In genomic region chr12:107092669-107093546, GRCh38 we compare ENCODE assay signal across 1 cellular context.
TF ChIP-seq lines count a peak whose summit lies in the region.

No MANE protein-coding gene starts in this region.

TF ChIP-seq in HEK293, 187 proteins besides CTCF, POLR2A, EP300 and RAD21 (continued from another document and continues in another):
- TF ChIP-seq, protein P1, sequence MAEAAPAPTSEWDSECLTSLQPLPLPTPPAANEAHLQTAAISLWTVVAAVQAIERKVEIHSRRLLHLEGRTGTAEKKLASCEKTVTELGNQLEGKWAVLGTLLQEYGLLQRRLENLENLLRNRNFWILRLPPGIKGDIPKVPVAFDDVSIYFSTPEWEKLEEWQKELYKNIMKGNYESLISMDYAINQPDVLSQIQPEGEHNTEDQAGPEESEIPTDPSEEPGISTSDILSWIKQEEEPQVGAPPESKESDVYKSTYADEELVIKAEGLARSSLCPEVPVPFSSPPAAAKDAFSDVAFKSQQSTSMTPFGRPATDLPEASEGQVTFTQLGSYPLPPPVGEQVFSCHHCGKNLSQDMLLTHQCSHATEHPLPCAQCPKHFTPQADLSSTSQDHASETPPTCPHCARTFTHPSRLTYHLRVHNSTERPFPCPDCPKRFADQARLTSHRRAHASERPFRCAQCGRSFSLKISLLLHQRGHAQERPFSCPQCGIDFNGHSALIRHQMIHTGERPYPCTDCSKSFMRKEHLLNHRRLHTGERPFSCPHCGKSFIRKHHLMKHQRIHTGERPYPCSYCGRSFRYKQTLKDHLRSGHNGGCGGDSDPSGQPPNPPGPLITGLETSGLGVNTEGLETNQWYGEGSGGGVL (tag by site-specific recombination; IDR thresholded peaks at IDR 0.05): peak; percentile 62
- TF ChIP-seq ZNF530 (tag by site-specific recombination; IDR thresholded peaks at IDR 0.05; ENCODE audit: low read depth) (no peak), ZNF777 (tag by site-specific recombination; IDR thresholded peaks at IDR 0.05; ENCODE audit: borderline replicate concordance) (peak; percentile 86; the same call in 1 of the 2 replicates), ZNF416 (tag by site-specific recombination; IDR thresholded peaks at IDR 0.05) (no peak), ZBTB11 (tag by site-specific recombination; conservative IDR thresholded peaks at IDR 0.05; ENCODE audit: low read depth) (peak; percentile 91), ZNF707 (tag by site-specific recombination; IDR thresholded peaks at IDR 0.05) (no peak), ZNF280D (tag by site-specific recombination; IDR thresholded peaks at IDR 0.05) (no peak), WT1 (tag by site-specific recombination; IDR thresholded peaks at IDR 0.05) (no peak), ZNF600 (tag by site-specific recombination; IDR thresholded peaks at IDR 0.05) (no peak), ZNF248 (tag by site-specific recombination; IDR thresholded peaks at IDR 0.05) (no peak), ZNF555 (tag by site-specific recombination; conservative IDR thresholded peaks at IDR 0.05) (no peak), ZNF335 (tag by site-specific recombination; conservative IDR thresholded peaks at IDR 0.05) (peak; percentile 86), ZFHX2 (tag by site-specific recombination; conservative IDR thresholded peaks at IDR 0.05) (peak; percentile 28; the same call in 1 of the 2 replicates), ZNF140 (tag by site-specific recombination; IDR thresholded peaks at IDR 0.05) (no peak), KLF10 (tag by site-specific recombination; IDR thresholded peaks at IDR 0.05) (peak; percentile 56), ZNF624 (tag by site-specific recombination; IDR thresholded peaks at IDR 0.05) (no peak), BCL6B (tag by site-specific recombination; IDR thresholded peaks at IDR 0.05) (no peak), ZNF704 (tag by site-specific recombination; IDR thresholded peaks at IDR 0.05) (peak; percentile 98), KLF16 (tag by site-specific recombination; IDR thresholded peaks at IDR 0.05) (peak; percentile 40; the same call in 1 of the 2 replicates), TRIM28 (IDR thresholded peaks at IDR 0.05; ENCODE audit: borderline replicate concordance, low read length) (no peak), ZSCAN16 (tag by site-specific recombination; IDR thresholded peaks at IDR 0.05) (peak; percentile 14; the same call in 1 of the 2 replicates), SCRT1 (tag by site-specific recombination; IDR thresholded peaks at IDR 0.05; ENCODE audit: borderline replicate concordance) (peak; percentile 97), ZBTB6 (tag by site-specific recombination; IDR thresholded peaks at IDR 0.05) (peak; percentile 43; the same call in 1 of the 2 replicates), ZEB2 (tag by site-specific recombination; IDR thresholded peaks at IDR 0.05) (peak; percentile 81), REPIN1 (tag by site-specific recombination; IDR thresholded peaks at IDR 0.05; ENCODE audit: low read depth) (peak; percentile 44; the same call in 1 of the 2 replicates), SP7 (tag by site-specific recombination; IDR thresholded peaks at IDR 0.05) (no peak), ZNF544 (tag by site-specific recombination; IDR thresholded peaks at IDR 0.05) (no peak), ELK4 (IDR thresholded peaks at IDR 0.05; ENCODE audit: borderline replicate concordance, low read depth, low read length) (no peak), ZBTB48 (tag by site-specific recombination; IDR thresholded peaks at IDR 0.05) (0 out of 2 replicates have a peak, but pooled peaks have one; percentile 47), KLF17 (tag by site-specific recombination; IDR thresholded peaks at IDR 0.05) (no peak), ZNF626 (tag by site-specific recombination; IDR thresholded peaks at IDR 0.05) (no peak), KLF1 (tag by site-specific recombination; IDR thresholded peaks at IDR 0.05) (peak; percentile 48; the same call in 1 of the 2 replicates), ZNF521 (tag by site-specific recombination; IDR thresholded peaks at IDR 0.05) (no peak), ZBTB49 (tag by site-specific recombination; IDR thresholded peaks at IDR 0.05; ENCODE audit: low read depth) (no peak), SCRT2 (tag by site-specific recombination; IDR thresholded peaks at IDR 0.05) (peak; percentile 99)
- TF ChIP-seq, protein P2, sequence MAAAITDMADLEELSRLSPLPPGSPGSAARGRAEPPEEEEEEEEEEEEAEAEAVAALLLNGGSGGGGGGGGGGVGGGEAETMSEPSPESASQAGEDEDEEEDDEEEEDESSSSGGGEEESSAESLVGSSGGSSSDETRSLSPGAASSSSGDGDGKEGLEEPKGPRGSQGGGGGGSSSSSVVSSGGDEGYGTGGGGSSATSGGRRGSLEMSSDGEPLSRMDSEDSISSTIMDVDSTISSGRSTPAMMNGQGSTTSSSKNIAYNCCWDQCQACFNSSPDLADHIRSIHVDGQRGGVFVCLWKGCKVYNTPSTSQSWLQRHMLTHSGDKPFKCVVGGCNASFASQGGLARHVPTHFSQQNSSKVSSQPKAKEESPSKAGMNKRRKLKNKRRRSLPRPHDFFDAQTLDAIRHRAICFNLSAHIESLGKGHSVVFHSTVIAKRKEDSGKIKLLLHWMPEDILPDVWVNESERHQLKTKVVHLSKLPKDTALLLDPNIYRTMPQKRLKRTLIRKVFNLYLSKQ (tag by site-specific recombination; IDR thresholded peaks at IDR 0.05; ENCODE audit: borderline replicate concordance): no peak
- TF ChIP-seq, protein P3, sequence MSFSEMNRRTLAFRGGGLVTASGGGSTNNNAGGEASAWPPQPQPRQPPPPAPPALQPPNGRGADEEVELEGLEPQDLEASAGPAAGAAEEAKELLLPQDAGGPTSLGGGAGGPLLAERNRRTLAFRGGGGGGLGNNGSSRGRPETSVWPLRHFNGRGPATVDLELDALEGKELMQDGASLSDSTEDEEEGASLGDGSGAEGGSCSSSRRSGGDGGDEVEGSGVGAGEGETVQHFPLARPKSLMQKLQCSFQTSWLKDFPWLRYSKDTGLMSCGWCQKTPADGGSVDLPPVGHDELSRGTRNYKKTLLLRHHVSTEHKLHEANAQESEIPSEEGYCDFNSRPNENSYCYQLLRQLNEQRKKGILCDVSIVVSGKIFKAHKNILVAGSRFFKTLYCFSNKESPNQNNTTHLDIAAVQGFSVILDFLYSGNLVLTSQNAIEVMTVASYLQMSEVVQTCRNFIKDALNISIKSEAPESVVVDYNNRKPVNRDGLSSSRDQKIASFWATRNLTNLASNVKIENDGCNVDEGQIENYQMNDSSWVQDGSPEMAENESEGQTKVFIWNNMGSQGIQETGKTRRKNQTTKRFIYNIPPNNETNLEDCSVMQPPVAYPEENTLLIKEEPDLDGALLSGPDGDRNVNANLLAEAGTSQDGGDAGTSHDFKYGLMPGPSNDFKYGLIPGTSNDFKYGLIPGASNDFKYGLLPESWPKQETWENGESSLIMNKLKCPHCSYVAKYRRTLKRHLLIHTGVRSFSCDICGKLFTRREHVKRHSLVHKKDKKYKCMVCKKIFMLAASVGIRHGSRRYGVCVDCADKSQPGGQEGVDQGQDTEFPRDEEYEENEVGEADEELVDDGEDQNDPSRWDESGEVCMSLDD (tag by site-specific recombination; IDR thresholded peaks at IDR 0.05): no peak
